19 cellular contexts compared by ENCODE assay signal in the genomic region with DNA sequence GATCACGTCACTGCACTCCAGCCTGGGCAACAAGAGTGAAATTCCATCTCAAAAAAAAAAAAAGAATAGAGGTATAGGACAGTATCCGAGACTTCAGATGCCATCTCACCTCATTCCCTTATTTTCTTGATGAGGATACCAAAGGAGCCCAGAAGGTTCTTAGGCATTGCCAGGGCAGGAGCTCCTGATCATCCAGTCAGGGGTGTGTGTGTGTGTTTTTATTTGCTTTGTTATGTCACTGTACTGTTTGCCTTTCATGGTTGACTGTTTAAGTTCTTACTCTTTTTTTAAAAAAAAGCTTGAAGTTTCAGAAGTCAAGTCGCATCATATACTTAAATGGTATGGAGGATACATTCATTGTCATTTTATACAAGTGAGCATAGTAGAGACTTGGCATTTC.
"Had no signal": no experiment of that assay in that cellular context is flagged by ENCODE, and none has a peak within 500 bp of the region (broad histone marks: within the 10 kb centered on the region; RNA-seq: fewer than 3 reads in every experiment).

No MANE protein-coding gene starts in this region.

- H3K4me3 Mint-ChIP-seq: nephron progenitor cell had no signal

- H3K27ac ChIP-seq: colonic mucosa, esophagus squamous epithelium, gastroesophageal sphincter, sigmoid colon, upper lobe of left lung, uterus had no signal

- H3K36me3 ChIP-seq: colonic mucosa, uterus had no signal

- DNase-seq: colonic mucosa; dermis blood vessel endothelial cell; esophagus squamous epithelium; foreskin fibroblast; glutamatergic neuron; left ventricle myocardium superior; mesenchymal stem cell; midbrain; nephron progenitor cell; posterior cingulate gyrus; sigmoid colon; stimulated activated CD4-positive, alpha-beta T cell treated with anti-CD3 and anti-CD28 coated beads, Interleukin-2, amount 100 ng/mL, for 24 hours; stimulated activated CD4-positive, alpha-beta T cell treated with anti-CD3 and anti-CD28 coated beads, Interleukin-4, amount 100 ng/mL, for 4 hours; stimulated activated naive CD4-positive, alpha-beta T cell; upper lobe of left lung; uterus had no signal

- H3K9me3 Mint-ChIP-seq: nephron progenitor cell had no signal

- H3K4me3 ChIP-seq: colonic mucosa, esophagus squamous epithelium, gastroesophageal sphincter, lung, sigmoid colon, skin epidermis, upper lobe of left lung, uterus had no signal

- H3K27me3 ChIP-seq: colonic mucosa, esophagus squamous epithelium, gastroesophageal sphincter, sigmoid colon, upper lobe of left lung, uterus had no signal

- ATAC-seq: gastroesophageal sphincter, left ventricle myocardium superior had no signal

- H3K4me1 ChIP-seq: colonic mucosa, gastroesophageal sphincter, sigmoid colon, uterus had no signal

- H3K9me3 ChIP-seq: colonic mucosa, esophagus squamous epithelium, gastroesophageal sphincter, sigmoid colon, upper lobe of left lung, uterus had no signal
